In genomic region chr17:82072827-82073226, GRCh38 we compare ENCODE assay signal across 29 cellular contexts.
"Had no signal": no experiment of that assay in that cellular context is flagged by ENCODE, and none has a peak within 500 bp of the region (broad histone marks: within the 10 kb centered on the region; RNA-seq: fewer than 3 reads in every experiment).

No MANE protein-coding gene starts in this region.

- H3K36me3 ChIP-seq: heart left ventricle, left ventricle myocardium inferior, pancreas, prostate gland, sigmoid colon, thyroid gland, upper lobe of right lung had no signal

- H3K27ac ChIP-seq: heart left ventricle, left ventricle myocardium inferior, pancreas, prostate gland, sigmoid colon, stomach, testis, thyroid gland, upper lobe of right lung had no signal

- H3K9me3 ChIP-seq: heart left ventricle, left ventricle myocardium inferior, pancreas, prostate gland, sigmoid colon, stomach, testis, thyroid gland, upper lobe of right lung had no signal

- H3K4me3 ChIP-seq: heart left ventricle, left ventricle myocardium inferior, lung, pancreas, prostate gland, sigmoid colon, smooth muscle cell, stomach, testis, thyroid gland, upper lobe of right lung had no signal

- H3K4me1 ChIP-seq: left ventricle myocardium inferior, pancreas, prostate gland, sigmoid colon, stomach, thyroid gland, upper lobe of right lung had no signal

- DNase-seq: heart left ventricle; hypothalamus; immature natural killer cell; kidney; left ventricle myocardium inferior; midbrain; naive B cell; natural killer cell; nephron progenitor cell; nucleus accumbens; pancreas; posterior cingulate gyrus; retina; sigmoid colon; stimulated activated CD4-positive, alpha-beta T cell treated with anti-CD3 and anti-CD28 coated beads, Interleukin-1b, Interleukin-23, amount 100 ng/mL, for 48 hours; stimulated activated CD4-positive, alpha-beta T cell treated with anti-CD3 and anti-CD28 coated beads, Interleukin-4, amount 100 ng/mL, for 1 hour; stimulated activated naive B cell treated with anti-CD40 and anti-IgM and Interleukin-4, amounts not matched to agents 10 μg/mL and 1 μg/mL and 100 μg/mL, for 72 hours; stimulated activated naive CD8-positive, alpha-beta T cell treated with anti-CD3 and anti-CD28 coated beads, Interleukin-15, Interleukin-2, amounts not matched to agents 100 U/mL and 50 U/mL, for 24 hours; stomach; testis; thyroid gland; trophoblast cell; upper lobe of right lung had no signal

- H3K27me3 ChIP-seq: heart left ventricle, pancreas, sigmoid colon, stomach, testis, thyroid gland, upper lobe of right lung had no signal

- FAIRE-seq: islet of Langerhans, kidney, pancreas, urothelium cell line had no signal

- ATAC-seq: heart left ventricle; natural killer cell; pancreas; right cardiac atrium; stimulated activated naive B cell treated with anti-CD40 and anti-IgM and Interleukin-4, amounts not matched to agents 10 μg/mL and 1 μg/mL and 100 μg/mL, for 72 hours; stimulated activated naive CD8-positive, alpha-beta T cell treated with anti-CD3 and anti-CD28 coated beads, Interleukin-15, Interleukin-2, amounts not matched to agents 100 U/mL and 50 U/mL, for 24 hours; upper lobe of right lung had no signal
